ENCODE assay signal across 14 cellular contexts in the genomic region with DNA sequence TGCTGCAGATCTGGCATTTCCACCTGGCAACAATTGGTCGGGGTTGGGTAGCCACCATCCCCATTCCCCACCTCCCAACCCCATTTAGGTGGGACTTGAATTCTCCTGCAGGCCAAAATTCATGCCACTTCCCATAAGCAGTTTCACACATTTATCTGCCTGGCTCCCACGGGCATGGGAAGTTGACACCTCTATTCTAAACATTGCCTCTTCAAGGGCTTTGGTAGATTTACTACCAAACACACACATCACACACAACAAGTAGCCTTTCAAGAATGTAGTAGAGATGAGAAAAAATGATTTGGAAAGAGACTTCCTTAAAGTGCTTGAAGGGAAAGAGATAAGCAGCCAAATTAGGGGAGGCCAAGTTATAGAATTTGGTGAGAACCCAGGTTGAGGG. TPM values are rescaled to one million over a fixed set of nuclear protein-coding genes. Genes with fewer than 3 reads are reported as not detected.
A peak's percentile ranks its signal among the peaks of the same experiment; 100 is the strongest.
DNase-seq lines count a peak whose midpoint lies in the region; ATAC-seq and TF ChIP-seq lines count a peak whose summit lies in the region.
"Had no signal": no experiment of that assay in that cellular context is flagged by ENCODE, and none has a peak within 500 bp of the region (broad histone marks: within the 10 kb centered on the region; RNA-seq: fewer than 3 reads in every experiment).

No MANE protein-coding gene starts in this region.

- ATAC-seq in stimulated activated effector memory CD8-positive, alpha-beta T cell treated with anti-CD3 and anti-CD28 coated beads, Interleukin-12 subunit alpha, Interleukin-12 subunit beta, amount 100 ng/mL, for 72 hours, result no peak
- no peak for ATAC-seq in GM19035 (IDR thresholded peaks at IDR 0.05; ENCODE audit: unreplicated experiment)
- no peak for ATAC-seq in esophagus mucosa
- ATAC-seq: body of pancreas had no signal

- no peak overlapping the region for H3K4me3 ChIP-seq in fibroblast of lung (replicated peaks in 1 of 4; ENCODE audit: control extremely low read depth in 1 of 4, insufficient read depth in 1 of 4, low read depth in 3 of 4, low read length in 4 of 4)
- H3K4me3 ChIP-seq: body of pancreas had no signal

- H3K9me3 Mint-ChIP-seq in stimulated activated effector memory CD8-positive, alpha-beta T cell treated with anti-CD3 and anti-CD28 coated beads, Interleukin-12 subunit alpha, Interleukin-12 subunit beta, amount 100 ng/mL, for 72 hours, result no peaks in the 10 kb centered on the region

- no peak overlapping the region for H2AFZ ChIP-seq in fibroblast of lung (ENCODE audit: low read length)

- no peaks in the 10 kb centered on the region for H3K27me3 ChIP-seq in fibroblast of lung (ENCODE audit: control insufficient read depth, insufficient read depth, low read length)
- H3K27me3 ChIP-seq: body of pancreas had no signal

- peaks cover 48% of the 10 kb centered on the region for H3K79me2 ChIP-seq in fibroblast of lung (ENCODE audit: control insufficient read depth, insufficient read depth, low read length)

- no peaks in the 10 kb centered on the region for H3K9me3 ChIP-seq in fibroblast of lung (ENCODE audit: control insufficient read depth, insufficient read depth, low read depth, low read length)
- H3K9me3 ChIP-seq: body of pancreas had no signal

- H3K27ac ChIP-seq in fibroblast of lung (ENCODE audit: insufficient read depth, low read length), result peak overlapping the region; percentile 92

- H3K4me2 ChIP-seq in fibroblast of lung (ENCODE audit: extremely low read depth, insufficient read depth, low read length), result no peak overlapping the region

- peaks cover 21% of the 10 kb centered on the region for H3K36me3 Mint-ChIP-seq in stimulated activated effector memory CD8-positive, alpha-beta T cell treated with anti-CD3 and anti-CD28 coated beads, Interleukin-12 subunit alpha, Interleukin-12 subunit beta, amount 100 ng/mL, for 72 hours

- peak overlapping the region; percentile 31 for H3K4me3 Mint-ChIP-seq in stimulated activated effector memory CD8-positive, alpha-beta T cell treated with anti-CD3 and anti-CD28 coated beads, Interleukin-12 subunit alpha, Interleukin-12 subunit beta, amount 100 ng/mL, for 72 hours

- no peak overlapping the region for H3K9ac ChIP-seq in fibroblast of lung (ENCODE audit: insufficient read depth, low read length)

- TF ChIP-seq CTCF in fibroblast of lung (conservative IDR thresholded peaks at IDR 0.05 in 1 of 2, IDR thresholded peaks at IDR 0.05 in 1 of 2; ENCODE audit: low read depth in 1 of 2, low read length in 2 of 2), result no peak

- peak overlapping the region; percentile 27 for H3K27ac Mint-ChIP-seq in stimulated activated effector memory CD8-positive, alpha-beta T cell treated with anti-CD3 and anti-CD28 coated beads, Interleukin-12 subunit alpha, Interleukin-12 subunit beta, amount 100 ng/mL, for 72 hours

- peaks cover 6% of the 10 kb centered on the region for H3K36me3 ChIP-seq in fibroblast of lung (ENCODE audit: control insufficient read depth, insufficient read depth, low read length)

- peaks cover 15% of the 10 kb centered on the region for H3K4me1 ChIP-seq in fibroblast of lung (ENCODE audit: control insufficient read depth, extremely low read depth, insufficient read depth, low read length)

- no peaks in the 10 kb centered on the region for H4K20me1 ChIP-seq in fibroblast of lung (ENCODE audit: control insufficient read depth, extremely low read depth, insufficient read depth, low read length)

- DNase-seq in NCI-H1092 treated with DMSO at 0.1 percent for 48 hours (lab: John Stamatoyannopoulos, UW), result peak; percentile 60
- DNase-seq in NCI-H1092 (lab: John Stamatoyannopoulos, UW), result no peak
- DNase-seq in NCI-H69 (lab: John Stamatoyannopoulos, UW), result peak; percentile 20
- DNase-seq in fibroblast of lung (ENCODE audit: low read depth in 2 of 2), result peak in 1 of 2 donors; percentile 40
- DNase-seq in stimulated activated effector memory CD8-positive, alpha-beta T cell treated with anti-CD3 and anti-CD28 coated beads, Interleukin-12 subunit alpha, Interleukin-12 subunit beta, amount 100 ng/mL, for 72 hours (ENCODE audit: low spot score in 2 of 2), result no peak
- DNase-seq in epidermal melanocyte (ENCODE audit: insufficient read length, low spot score), result no peak
- DNase-seq: 8988T; activated T-cell treated with anti-CD3 and anti-CD28 coated beads, Interleukin-2, amount 50 U/mL, for 48 hours; body of pancreas; erythroblast; immature natural killer cell; NCI-H187 had no signal

- peaks cover 36% of the 10 kb centered on the region for H3K4me1 Mint-ChIP-seq in stimulated activated effector memory CD8-positive, alpha-beta T cell treated with anti-CD3 and anti-CD28 coated beads, Interleukin-12 subunit alpha, Interleukin-12 subunit beta, amount 100 ng/mL, for 72 hours

RNA-seq across cellular contexts. Expression of a gene that starts 30.9 kb away (rescaled TPM):
- total RNA-seq in fibroblast of lung (142 and 191 TPM in 2 replicates), esophagus mucosa (18.4 TPM)
- polyA plus RNA-seq in fibroblast of lung, result 64.0 and 96.0 TPM in 2 replicates
- polyA plus RNA-seq in fibroblast of lung (2012), result 41.3 and 85.4 TPM in 2 replicates
- polyA minus RNA-seq in fibroblast of lung (ENCODE audit: low replicate concordance), result 105 and 128 TPM in 2 replicates

Comparison
In these comparisons a context has a peak if more than half of its experiments do, and no peak if none do; other contexts are left out.
1. DNase-seq: peak in NCI-H1092 treated with DMSO at 0.1 percent for 48 hours (single experiment) and NCI-H69 (single experiment); none in NCI-H1092 (single experiment), stimulated activated effector memory CD8-positive, alpha-beta T cell treated with anti-CD3 and anti-CD28 coated beads, Interleukin-12 subunit alpha, Interleukin-12 subunit beta, amount 100 ng/mL, for 72 hours (0 of 2) and epidermal melanocyte (single experiment).